In genomic region chr12:99099786-99100185, GRCh38 we compare ENCODE assay signal across 27 cellular contexts.
"Had no signal": no experiment of that assay in that cellular context is flagged by ENCODE, and none has a peak within 500 bp of the region (broad histone marks: within the 10 kb centered on the region; RNA-seq: fewer than 3 reads in every experiment).

No MANE protein-coding gene starts in this region.

- H3K79me2 ChIP-seq: parathyroid adenoma had no signal

- H3K36me3 ChIP-seq: neutrophil, ovary, right lobe of liver, sigmoid colon, suprapubic skin, tibial artery, transverse colon, upper lobe of right lung, uterus had no signal

- H2AFZ ChIP-seq: parathyroid adenoma had no signal

- H3K27me3 ChIP-seq: neutrophil, ovary, right lobe of liver, sigmoid colon, suprapubic skin, testis, tibial artery, transverse colon, upper lobe of right lung, uterus had no signal

- H3K27ac ChIP-seq: neutrophil, ovary, parathyroid adenoma, psoas muscle, right lobe of liver, sigmoid colon, suprapubic skin, testis, tibial artery, transverse colon, upper lobe of right lung, uterus had no signal

- H3K9me3 ChIP-seq: neutrophil, ovary, psoas muscle, right lobe of liver, sigmoid colon, suprapubic skin, testis, tibial artery, transverse colon, upper lobe of right lung, uterus had no signal

- ATAC-seq: naive thymus-derived CD4-positive, alpha-beta T cell; natural killer cell; psoas muscle; right cardiac atrium; stimulated activated naive CD8-positive, alpha-beta T cell treated with anti-CD3 and anti-CD28 coated beads, Interleukin-15, amount 100 ng/mL, for 72 hours; stimulated activated naive CD8-positive, alpha-beta T cell treated with anti-CD3 and anti-CD28 coated beads, Interleukin-15, Interleukin-2, amounts not matched to agents 100 U/mL and 50 U/mL, for 24 hours; upper lobe of right lung had no signal

- H3K4me3 ChIP-seq: ovary, psoas muscle, right lobe of liver, sigmoid colon, suprapubic skin, testis, tibial artery, transverse colon, upper lobe of right lung, uterus had no signal

- H3K9ac ChIP-seq: parathyroid adenoma had no signal

- H3K4me1 ChIP-seq: parathyroid adenoma, psoas muscle, right lobe of liver, sigmoid colon, suprapubic skin, testis, transverse colon, upper lobe of right lung, uterus had no signal

- DNase-seq: naive thymus-derived CD4-positive, alpha-beta T cell; natural killer cell; nucleus accumbens; ovary; posterior cingulate gyrus; psoas muscle; right cardiac atrium; right lobe of liver; sigmoid colon; small intestine; stimulated activated CD4-positive, alpha-beta T cell treated with anti-CD3 and anti-CD28 coated beads, Interleukin-12 subunit alpha, Interleukin-12 subunit beta, amount 100 ng/mL, for 4 hours; stimulated activated CD4-positive, alpha-beta T cell treated with anti-CD3 and anti-CD28 coated beads, Interleukin-1b, Interleukin-23, amount 100 ng/mL, for 48 hours; stimulated activated CD4-positive, alpha-beta T cell treated with anti-CD3 and anti-CD28 coated beads, Interleukin-4, amount 100 ng/mL, for 1 hour; stimulated activated CD4-positive, alpha-beta T cell treated with anti-CD3 and anti-CD28 coated beads, Interleukin-4, amount 100 ng/mL, for 4 hours; stimulated activated CD8-positive, alpha-beta memory T cell treated with anti-CD3 and anti-CD28 coated beads, Interleukin-4, amount 100 ng/mL, for 48 hours; stimulated activated naive CD4-positive, alpha-beta T cell; stimulated activated naive CD8-positive, alpha-beta T cell treated with anti-CD3 and anti-CD28 coated beads, Interleukin-15, amount 100 ng/mL, for 72 hours; stimulated activated naive CD8-positive, alpha-beta T cell treated with anti-CD3 and anti-CD28 coated beads, Interleukin-15, Interleukin-2, amounts not matched to agents 100 U/mL and 50 U/mL, for 24 hours; substantia nigra; testis; tibial artery; transverse colon; upper lobe of right lung; uterus had no signal
